24 cellular contexts compared by ENCODE assay signal in genomic region chr10:109647627-109648026, GRCh38.
A peak's percentile ranks its signal among the peaks of the same experiment; 100 is the strongest.
DNase-seq lines count a peak whose midpoint lies in the region; FAIRE-seq and TF ChIP-seq lines count a peak whose summit lies in the region.
"Had no signal": no experiment of that assay in that cellular context is flagged by ENCODE, and none has a peak within 500 bp of the region (broad histone marks: within the 10 kb centered on the region; RNA-seq: fewer than 3 reads in every experiment).

No MANE protein-coding gene starts in this region.

- peak overlapping the region; percentile 70; the same call in 1 of the 2 replicates for H2AFZ ChIP-seq in H1 (ENCODE audit: low read length)

- no peak overlapping the region for H2BK15ac ChIP-seq in H1 (ENCODE audit: low read length)

- no peak overlapping the region for H4K91ac ChIP-seq in H1 (replicated peaks; ENCODE audit: insufficient read length, low read length)

- H3K18ac ChIP-seq in H1 (ENCODE audit: extremely low read depth, low read length), result no peak overlapping the region

- TF ChIP-seq RAD21 in H1 (IDR thresholded peaks at IDR 0.05 in 1 of 2, conservative IDR thresholded peaks at IDR 0.05 in 1 of 2; ENCODE audit: low read depth in 2 of 2, low read length in 2 of 2), result peak; percentile 19 to 34; a peak in 3 of 4 replicates

- H3K36me3 ChIP-seq in H7 (replicated peaks; ENCODE audit: control insufficient read depth, insufficient read depth, low read length), result no peaks in the 10 kb centered on the region
- H3K36me3 ChIP-seq in H1 (ENCODE audit: control insufficient read depth in 2 of 4, insufficient read depth in 4 of 4, low read length in 3 of 4), result no peaks in the 10 kb centered on the region
- H3K36me3 ChIP-seq: stomach, upper lobe of right lung had no signal

- no peaks in the 10 kb centered on the region for H3K23me2 ChIP-seq in H1 (ENCODE audit: low read depth, low read length)

- TF ChIP-seq EP300 in H1 (IDR thresholded peaks at IDR 0.05; ENCODE audit: borderline replicate concordance in 1 of 2, low read depth in 2 of 2, low read length in 2 of 2), result no peak

- H4K8ac ChIP-seq in H1 (ENCODE audit: extremely low read depth, insufficient read depth, low read length), result no peak overlapping the region

- no peak overlapping the region for H2BK12ac ChIP-seq in H1 (ENCODE audit: low read depth, low read length)

- H3K27me3 ChIP-seq in H7 (ENCODE audit: control insufficient read depth, insufficient read depth, low read length) (no peaks in the 10 kb centered on the region), H1 (replicated peaks in 1 of 4; ENCODE audit: control insufficient read depth in 3 of 4, extremely low read depth in 1 of 4, insufficient read depth in 3 of 4, low read length in 3 of 4) (no peaks in the 10 kb centered on the region)
- H3K27me3 ChIP-seq: body of pancreas, foreskin keratinocyte, stomach, upper lobe of right lung had no signal

- H2BK5ac ChIP-seq in H1 (ENCODE audit: low read depth, low read length), result no peak overlapping the region

- WGBS in H1 (ENCODE audit: extremely low coverage in 1 of 2, insufficient coverage in 1 of 2, insufficient read length in 1 of 2, insufficient replicate concordance in 2 of 2, low coverage in 1 of 2, low lambda C conversion rate in 2 of 2, missing lambda C conversion rate in 1 of 2), 2 experiments, result 73% methylated on average over 5 of the region's 5 CpGs; no CpG with 5 or more reads in 1 of the 2 experiments

- H3K4me1 ChIP-seq in H1 (replicated peaks in 1 of 4; ENCODE audit: control insufficient read depth in 3 of 4, insufficient read depth in 4 of 4, low read length in 3 of 4), result no peaks in the 10 kb centered on the region
- H3K4me1 ChIP-seq: Caco-2, foreskin keratinocyte, stomach, upper lobe of right lung had no signal

- H3K4me2 ChIP-seq in H1 (ENCODE audit: insufficient read depth in 1 of 2, low read depth in 2 of 2, low read length in 2 of 2), result no peak overlapping the region

- no peak overlapping the region for H4K5ac ChIP-seq in H1 (ENCODE audit: insufficient read length, low read depth, low read length)

- no peak for DNase-seq in D721Med (ENCODE audit: insufficient read length, low spot score)
- DNase-seq in H7, result peak; percentile 33
- DNase-seq in NCI-H69 (lab: John Stamatoyannopoulos, UW), result peak; percentile 0
- DNase-seq in H1 (ENCODE audit: low read depth in 1 of 2, low spot score in 2 of 2), result peak in 1 of 2 experiments; percentile 2
- no peak for DNase-seq in AG08396 (ENCODE audit: low spot score)
- no peak for DNase-seq in NCI-H2029 (lab: John Stamatoyannopoulos, UW)
- no peak for DNase-seq in stimulated activated CD4-positive, alpha-beta T cell treated with anti-CD3 and anti-CD28 coated beads, Interleukin-4, amount 100 ng/mL, for 4 hours
- DNase-seq: activated CD8-positive, alpha-beta T cell treated with anti-CD3 and anti-CD28 coated beads, Interleukin-2, amount 10 ng/mL, durations not matched to agents 7 days and 5 days; activated naive CD8-positive, alpha-beta T cell treated with anti-CD3 and anti-CD28 coated beads for 36 hours; activated T-cell treated with anti-CD3 and anti-CD28 coated beads, Interleukin-2, amount 50 U/mL, for 4 hours; body of pancreas; Caco-2; foreskin keratinocyte; GDM1; IMR-90; natural killer cell; NCI-H2171; NCI-H774; posterior cingulate gyrus; stimulated activated CD4-positive, alpha-beta T cell treated with anti-CD3 and anti-CD28 coated beads, Interleukin-2, amount 100 ng/mL, for 24 hours; stomach; T-cell; upper lobe of right lung had no signal

- no peak overlapping the region for H2BK20ac ChIP-seq in H1 (ENCODE audit: low read length)

- no peak overlapping the region for H3K4me3 ChIP-seq in H7 (ENCODE audit: insufficient read depth, low read depth, low read length)
- H3K4me3 ChIP-seq in H1 (ENCODE audit: extremely low read depth in 1 of 4, insufficient read depth in 2 of 4, low read depth in 3 of 4, low read length in 4 of 4), result no peak overlapping the region
- H3K4me3 ChIP-seq: body of pancreas, stomach, upper lobe of right lung had no signal

- FAIRE-seq in D721Med (lab: Jason Lieb, UNC) (no peak), H1 (lab: Jason Lieb, UNC) (peak; percentile 69)
- FAIRE-seq: colon had no signal

- H3K9ac ChIP-seq in H1 (replicated peaks in 1 of 4; ENCODE audit: extremely low read depth in 1 of 4, low read depth in 3 of 4, low read length in 3 of 4), result no peak overlapping the region

- H3K79me1 ChIP-seq in H1 (ENCODE audit: low read depth, low read length), result no peaks in the 10 kb centered on the region

- POLR2A ChIA-PET in H1 (lab: Charles Lee; ENCODE audit: partially characterized antibody), result no interaction called here

- TF ChIP-seq CTCF in D721Med (IDR thresholded peaks at IDR 0.05; ENCODE audit: insufficient read depth, missing control alignments), result peak; percentile 20
- peak in 2 of 3 experiments; percentile 12 to 40; a peak in 2 of 4 replicates for TF ChIP-seq CTCF in H1 (IDR thresholded peaks at IDR 0.05; ENCODE audit: control extremely low read depth in 1 of 3, insufficient read depth in 1 of 3, low read depth in 1 of 3, low read length in 3 of 3)

- CTCF ChIA-PET in H1 (lab: Charles Lee; ENCODE audit: partially characterized antibody), result interaction anchor here (0.7 kb wide), 1 partner anchor 17 kb away, joined by 3 read pairs; no protein-coding TSS in a partner anchor

- H4K20me1 ChIP-seq in H1 (replicated peaks in 1 of 2; ENCODE audit: control insufficient read depth in 1 of 2, insufficient read depth in 2 of 2, low read length in 2 of 2), result no peaks in the 10 kb centered on the region

- no peak overlapping the region for H3K14ac ChIP-seq in H1 (ENCODE audit: insufficient read length)

- no peak overlapping the region for H3K27ac ChIP-seq in H1 (ENCODE audit: low read depth, low read length)
- H3K27ac ChIP-seq: body of pancreas, foreskin keratinocyte, stomach, upper lobe of right lung had no signal

- H3K56ac ChIP-seq in H1 (replicated peaks; ENCODE audit: insufficient read length, low read depth, low read length), result no peak overlapping the region

- no peak overlapping the region for H2BK120ac ChIP-seq in H1 (replicated peaks; ENCODE audit: low read depth, low read length)

- H3K79me2 ChIP-seq in H1 (ENCODE audit: control insufficient read depth in 1 of 2, insufficient read depth in 2 of 2, low read length in 2 of 2), result no peaks in the 10 kb centered on the region

- H3K9me3 ChIP-seq in H1 (ENCODE audit: insufficient read depth in 2 of 2, low read depth in 1 of 2, low read length in 1 of 2), result peaks cover 0 to 5% of the 10 kb centered on the region in 2 experiments; a peak in 1 of 4 replicates
- H3K9me3 ChIP-seq: body of pancreas, Caco-2, upper lobe of right lung had no signal

- no peak overlapping the region for H2AK5ac ChIP-seq in H1 (ENCODE audit: low read depth, low read length)

- H3K4ac ChIP-seq in H1 (replicated peaks; ENCODE audit: insufficient read length, low read depth, low read length), result no peak overlapping the region

- no peak overlapping the region for H3K23ac ChIP-seq in H1 (ENCODE audit: insufficient read length)

- TF ChIP-seq POLR2A in H1 (IDR thresholded peaks at IDR 0.05; ENCODE audit: control extremely low read depth in 1 of 2, low read depth in 2 of 2, low read length in 2 of 2), result no peak

TF ChIP-seq in H1, 55 proteins besides CTCF, POLR2A, EP300 and RAD21 (continues in another document):
- TF ChIP-seq NANOG (IDR thresholded peaks at IDR 0.05; ENCODE audit: insufficient read depth, low read depth, low read length, poor library complexity, severe bottlenecking), result no peak
- no peak for TF ChIP-seq TAF1 (IDR thresholded peaks at IDR 0.05; ENCODE audit: low read depth, low read length)

Comparison
In these comparisons a context has a peak if more than half of its experiments do, and no peak if none do; other contexts are left out.
1. DNase-seq: peak in H7 (single experiment) and NCI-H69 (single experiment); none in D721Med (single experiment), AG08396 (single experiment), NCI-H2029 (single experiment) and stimulated activated CD4-positive, alpha-beta T cell treated with anti-CD3 and anti-CD28 coated beads, Interleukin-4, amount 100 ng/mL, for 4 hours (0 of 2).